ENCODE assay signal across 1 cellular context in genomic region chr17:66149562-66149961, GRCh38.
TF ChIP-seq lines count a peak whose summit lies in the region.

No MANE protein-coding gene starts in this region.

TF ChIP-seq in A549, 52 proteins besides CTCF, POLR2A, EP300 and RAD21 (continued from another document):
- TF ChIP-seq HMGXB4 (CRISPR knock-in tag; IDR thresholded peaks at IDR 0.05; ENCODE audit: borderline replicate concordance) (no peak), HDAC2 (IDR thresholded peaks at IDR 0.05) (no peak)
